Comparison of ENCODE assay signal across 35 cellular contexts in genomic region chrX:1519022-1519497, GRCh38. TPM values are rescaled to one million over a fixed set of nuclear protein-coding genes. Genes with fewer than 3 reads are reported as not detected.
DNase-seq lines count a peak whose midpoint lies in the region; ATAC-seq, FAIRE-seq and TF ChIP-seq lines count a peak whose summit lies in the region.
"Had no signal": no experiment of that assay in that cellular context is flagged by ENCODE, and none has a peak within 500 bp of the region (broad histone marks: within the 10 kb centered on the region; RNA-seq: fewer than 3 reads in every experiment).

No MANE protein-coding gene starts in this region.

- intact Hi-C loops in stomach (cut with DNase I; ENCODE audit: low total_unique reads), result no loop called here

- peaks cover 16 to 17% of the 10 kb centered on the region in 2 donors for H3K36me3 Mint-ChIP-seq in activated T-cell treated with anti-CD3 and anti-CD28 coated beads, Interleukin-2, amount 50 U/mL, for 72 hours (ENCODE audit: insufficient read depth in 2 of 2)
- H3K36me3 Mint-ChIP-seq in central memory CD8-positive, alpha-beta T cell (ENCODE audit: insufficient read depth), result peaks cover 43% of the 10 kb centered on the region
- H3K36me3 Mint-ChIP-seq in stimulated activated effector memory CD8-positive, alpha-beta T cell treated with anti-CD3 and anti-CD28 coated beads, Interleukin-12 subunit alpha, Interleukin-12 subunit beta, amount 100 ng/mL, for 72 hours, result peaks cover 31% of the 10 kb centered on the region

- no peak for DNase-seq in activated T-cell treated with anti-CD3 and anti-CD28 coated beads, Interleukin-2, amount 50 U/mL, for 72 hours
- DNase-seq in activated T-cell treated with anti-CD3 and anti-CD28 coated beads, Interleukin-2, amount 50 U/mL, for 1 hour, result no peak
- DNase-seq in GM19239 (ENCODE audit: insufficient read length, low spot score) (no peak), SKM-1 treated with dmso at 0.1 percent for 144 hours (lab: John Stamatoyannopoulos, UW; ENCODE audit: unreplicated experiment) (no peak), stomach (no peak), omental fat pad (ENCODE audit: low spot score) (no peak)
- DNase-seq in central memory CD8-positive, alpha-beta T cell (ENCODE audit: low spot score in 2 of 2), result no peak
- DNase-seq in stimulated activated effector memory CD8-positive, alpha-beta T cell treated with anti-CD3 and anti-CD28 coated beads, Interleukin-12 subunit alpha, Interleukin-12 subunit beta, amount 100 ng/mL, for 72 hours (ENCODE audit: low spot score in 2 of 2), result no peak
- DNase-seq: activated CD4-positive, alpha-beta memory T cell treated with anti-CD3 and anti-CD28 coated beads for 36 hours; activated CD4-positive, CD25-positive, alpha-beta regulatory T cell; activated CD8-positive, alpha-beta memory T cell treated with anti-CD3 and anti-CD28 coated beads, Interleukin-2, amount 50 U/mL, for 48 hours; activated naive CD8-positive, alpha-beta T cell treated with anti-CD3 and anti-CD28 coated beads, Interleukin-2, amount 10 ng/mL, durations not matched to agents 7 days and 5 days; COR-L47; cortex of kidney; DMS53; endodermal cell; glutamatergic neuron; IMR-90; mammary epithelial cell; NCI-H1694; NCI-H446 treated with DMSO at 0.1 percent for 48 hours; SJCRH30; small intestine; stimulated activated naive CD8-positive, alpha-beta T cell treated with anti-CD3 and anti-CD28 coated beads, Interleukin-15, Interleukin-2, amounts not matched to agents 100 U/mL and 50 U/mL, for 24 hours; testis; uterus had no signal

- no peaks in the 10 kb centered on the region for H3K36me3 ChIP-seq in stomach
- H3K36me3 ChIP-seq: cardiac muscle cell, right atrium auricular region, SJCRH30, uterus had no signal

- no peak overlapping the region for H3K27ac ChIP-seq in stomach
- H3K27ac ChIP-seq: cardiac muscle cell, right atrium auricular region, SJCRH30, testis, uterus had no signal

- H3K27ac Mint-ChIP-seq in activated T-cell treated with anti-CD3 and anti-CD28 coated beads, Interleukin-2, amount 50 U/mL, for 72 hours, result peak overlapping the region; percentile 86
- H3K27ac Mint-ChIP-seq in central memory CD8-positive, alpha-beta T cell (ENCODE audit: low read depth), result peak overlapping the region; percentile 94
- H3K27ac Mint-ChIP-seq in stimulated activated effector memory CD8-positive, alpha-beta T cell treated with anti-CD3 and anti-CD28 coated beads, Interleukin-12 subunit alpha, Interleukin-12 subunit beta, amount 100 ng/mL, for 72 hours, result peak overlapping the region; percentile 96
- H3K27ac Mint-ChIP-seq: endodermal cell, GM23338 had no signal

- no peak for ATAC-seq in activated T-cell treated with anti-CD3 and anti-CD28 coated beads, Interleukin-2, amount 50 U/mL, for 72 hours (replicated peaks in 1 of 2)
- no peak for ATAC-seq in central memory CD8-positive, alpha-beta T cell (replicated peaks; ENCODE audit: extremely low read depth, poor library complexity, severe bottlenecking)
- ATAC-seq in stimulated activated effector memory CD8-positive, alpha-beta T cell treated with anti-CD3 and anti-CD28 coated beads, Interleukin-12 subunit alpha, Interleukin-12 subunit beta, amount 100 ng/mL, for 72 hours, result no peak
- ATAC-seq in omental fat pad (ENCODE audit: low FRiP score), result no peak
- ATAC-seq: esophagus mucosa; GM23338; stimulated activated naive CD8-positive, alpha-beta T cell treated with anti-CD3 and anti-CD28 coated beads, Interleukin-15, Interleukin-2, amounts not matched to agents 100 U/mL and 50 U/mL, for 24 hours had no signal

- no peaks in the 10 kb centered on the region for H3K27me3 ChIP-seq in stomach
- H3K27me3 ChIP-seq: cardiac muscle cell, right atrium auricular region, SJCRH30, testis, uterus had no signal

- no peak for TF ChIP-seq EP300 in stomach (IDR thresholded peaks at IDR 0.05)

- peaks cover 6 to 32% (median 17%) of the 10 kb centered on the region in 4 donors for H3K9me3 ChIP-seq in stomach
- H3K9me3 ChIP-seq: right atrium auricular region, SJCRH30, testis, uterus had no signal

- H3K4me1 Mint-ChIP-seq in activated T-cell treated with anti-CD3 and anti-CD28 coated beads, Interleukin-2, amount 50 U/mL, for 72 hours (ENCODE audit: low read depth), result peaks cover 52% of the 10 kb centered on the region
- H3K4me1 Mint-ChIP-seq in central memory CD8-positive, alpha-beta T cell, result peaks cover 68% of the 10 kb centered on the region
- H3K4me1 Mint-ChIP-seq in stimulated activated effector memory CD8-positive, alpha-beta T cell treated with anti-CD3 and anti-CD28 coated beads, Interleukin-12 subunit alpha, Interleukin-12 subunit beta, amount 100 ng/mL, for 72 hours, result peaks cover 69% of the 10 kb centered on the region

- no peak overlapping the region for H3K4me3 ChIP-seq in stomach
- H3K4me3 ChIP-seq: cardiac muscle cell, GM23338, right atrium auricular region, SJCRH30, testis, uterus had no signal

- no peak overlapping the region for H3K4me3 Mint-ChIP-seq in activated T-cell treated with anti-CD3 and anti-CD28 coated beads, Interleukin-2, amount 50 U/mL, for 72 hours
- H3K4me3 Mint-ChIP-seq in central memory CD8-positive, alpha-beta T cell, result peak overlapping the region; percentile 44
- peak overlapping the region; percentile 8 for H3K4me3 Mint-ChIP-seq in stimulated activated effector memory CD8-positive, alpha-beta T cell treated with anti-CD3 and anti-CD28 coated beads, Interleukin-12 subunit alpha, Interleukin-12 subunit beta, amount 100 ng/mL, for 72 hours
- H3K4me3 Mint-ChIP-seq: activated CD4-positive, alpha-beta memory T cell treated with anti-CD3 and anti-CD28 coated beads for 36 hours; activated naive CD8-positive, alpha-beta T cell treated with anti-CD3 and anti-CD28 coated beads, Interleukin-2, amount 10 ng/mL, durations not matched to agents 7 days and 5 days; endodermal cell; GM23338 had no signal

- no peaks in the 10 kb centered on the region for H3K4me1 ChIP-seq in stomach
- H3K4me1 ChIP-seq: right atrium auricular region, SJCRH30, testis, uterus had no signal

- peaks cover 0 to 2% of the 10 kb centered on the region in 2 donors for H3K9me3 Mint-ChIP-seq in activated T-cell treated with anti-CD3 and anti-CD28 coated beads, Interleukin-2, amount 50 U/mL, for 72 hours
- peaks cover 10% of the 10 kb centered on the region for H3K9me3 Mint-ChIP-seq in central memory CD8-positive, alpha-beta T cell
- peaks cover 4% of the 10 kb centered on the region for H3K9me3 Mint-ChIP-seq in stimulated activated effector memory CD8-positive, alpha-beta T cell treated with anti-CD3 and anti-CD28 coated beads, Interleukin-12 subunit alpha, Interleukin-12 subunit beta, amount 100 ng/mL, for 72 hours

- no peak for TF ChIP-seq CTCF in stomach (IDR thresholded peaks at IDR 0.05)
- no peak for TF ChIP-seq CTCF in omental fat pad (IDR thresholded peaks at IDR 0.05)

- no peaks in the 10 kb centered on the region for H3K27me3 Mint-ChIP-seq in activated T-cell treated with anti-CD3 and anti-CD28 coated beads, Interleukin-2, amount 50 U/mL, for 72 hours (ENCODE audit: low read depth)
- H3K27me3 Mint-ChIP-seq in central memory CD8-positive, alpha-beta T cell, result no peaks in the 10 kb centered on the region
- H3K27me3 Mint-ChIP-seq: activated CD4-positive, alpha-beta memory T cell treated with anti-CD3 and anti-CD28 coated beads for 36 hours; activated naive CD8-positive, alpha-beta T cell treated with anti-CD3 and anti-CD28 coated beads, Interleukin-2, amount 10 ng/mL, durations not matched to agents 7 days and 5 days had no signal

- 92 to 100% (median 94%) methylated on average over 2 of the region's 2 CpGs for WGBS in stomach, 5 donors

- TF ChIP-seq POLR2A in stomach (IDR thresholded peaks at IDR 0.05), result no peak

- peak; percentile 54 for FAIRE-seq in GM19239 (lab: Jason Lieb, UNC)
- FAIRE-seq: A204.1, astrocyte, small intestine had no signal

RNA-seq across cellular contexts. Expression of gene P2RY8, which starts 17.9 kb away (rescaled TPM):
- total RNA-seq in activated T-cell treated with anti-CD3 and anti-CD28 coated beads, Interleukin-2, amount 50 U/mL, for 72 hours, result 10 to 100 TPM; 40.1 to 45.7 TPM
- total RNA-seq in stomach, result 1 to 10 TPM in 3 of 5 donors, not detected in 2; 1.8 to 3.3 (median 1.9) TPM
- polyA plus RNA-seq in stomach, result under 1 TPM; 0.31 to 0.76 (median 0.70) TPM
- total RNA-seq in omental fat pad, result 1 to 10 TPM; 1.7 to 5.5 (median 2.9) TPM
- total RNA-seq: astrocyte, cardiac muscle cell, endodermal cell, fibroblast of villous mesenchyme, G401, GM23338, IMR-90, mammary epithelial cell, RPMI7951 had no signal
- polyA plus RNA-seq: cardiac muscle cell, IMR-90, mammary epithelial cell had no signal

Comparison
In these comparisons a context has a peak if more than half of its experiments do, and no peak if none do; other contexts are left out.
1. H3K4me3 Mint-ChIP-seq: peak in central memory CD8-positive, alpha-beta T cell (single experiment) and stimulated activated effector memory CD8-positive, alpha-beta T cell treated with anti-CD3 and anti-CD28 coated beads, Interleukin-12 subunit alpha, Interleukin-12 subunit beta, amount 100 ng/mL, for 72 hours (single experiment); none in activated T-cell treated with anti-CD3 and anti-CD28 coated beads, Interleukin-2, amount 50 U/mL, for 72 hours (0 of 2).
2. RNA of gene P2RY8, which starts 17.9 kb away (total RNA-seq): 40.1 to 45.7 TPM in activated T-cell treated with anti-CD3 and anti-CD28 coated beads, Interleukin-2, amount 50 U/mL, for 72 hours; 1.7 to 5.5 TPM in omental fat pad and 1.8 to 3.3 TPM in stomach; every median in the first group is over 4 times any median in the second.
3. Peak in every context shown above with its lines, with median percentiles within 50 percentile points of each other: H3K27ac Mint-ChIP-seq.